Comparison of ENCODE assay signal across 7 cellular contexts in genomic region chr16:56355786-56356275, GRCh38.
DNase-seq lines count a peak whose midpoint lies in the region; TF ChIP-seq lines count a peak whose summit lies in the region.

No MANE protein-coding gene starts in this region.

- H3K79me2 ChIP-seq in KMS-11 (ENCODE audit: insufficient read depth, low read depth) (no peaks in the 10 kb centered on the region), hepatocyte (no peaks in the 10 kb centered on the region)

- H3K27ac ChIP-seq in KMS-11, result no peak overlapping the region
- H3K27ac ChIP-seq in hepatocyte, result peak overlapping the region; percentile 78
- H3K27ac ChIP-seq in stomach, result peak overlapping the region in 1 of 5 donors; percentile 81

- no peak for TF ChIP-seq EP300 in stomach (IDR thresholded peaks at IDR 0.05)

- no peaks in the 10 kb centered on the region for H3K9me3 ChIP-seq in hepatocyte (ENCODE audit: low read depth)
- H3K9me3 ChIP-seq in stomach, result no peaks in the 10 kb centered on the region

- H4K20me1 ChIP-seq in KMS-11 (ENCODE audit: insufficient read depth) (no peaks in the 10 kb centered on the region), hepatocyte (ENCODE audit: insufficient read depth, poor library complexity, severe bottlenecking) (no peaks in the 10 kb centered on the region)

- no peak for TF ChIP-seq POLR2A in stomach (IDR thresholded peaks at IDR 0.05)

- WGBS in hepatocyte (ENCODE audit: low lambda C conversion rate, missing lambda C conversion rate), result 59% methylated on average over 11 of the region's 14 CpGs
- WGBS in stomach, 5 donors, result 68 to 69% (median 68%) methylated on average over 14 of the region's 14 CpGs

- no peak overlapping the region for H3K9ac ChIP-seq in KMS-11

- H3K9me2 ChIP-seq in hepatocyte (replicated peaks; ENCODE audit: insufficient read depth), result no peaks in the 10 kb centered on the region

- peak; percentile 46 for DNase-seq in activated CD8-positive, alpha-beta memory T cell treated with anti-CD3 and anti-CD28 coated beads, Interleukin-2, amount 50 U/mL, for 48 hours
- no peak for DNase-seq in hepatocyte (ENCODE audit: low spot score)
- peak; percentile 18 for DNase-seq in stomach
- no peak for DNase-seq in amygdala (lab: John Stamatoyannopoulos, UW)
- no peak for DNase-seq in stimulated activated CD4-positive, alpha-beta T cell treated with anti-CD3 and anti-CD28 coated beads, Interleukin-4, amount 100 ng/mL, for 4 hours
- no peak for DNase-seq in NCI-H146 (lab: John Stamatoyannopoulos, UW)

- no peaks in the 10 kb centered on the region for H3K36me3 ChIP-seq in KMS-11 (ENCODE audit: insufficient read depth)
- no peaks in the 10 kb centered on the region for H3K36me3 ChIP-seq in hepatocyte (replicated peaks; ENCODE audit: insufficient read depth, low read depth)
- peaks cover 0 to 13% (median 7%) of the 10 kb centered on the region in 4 donors for H3K36me3 ChIP-seq in stomach

- H3K4me2 ChIP-seq in KMS-11 (no peak overlapping the region; the same call in 1 of the 2 replicates), hepatocyte (peak overlapping the region; percentile 81)

- H3K4me1 ChIP-seq in KMS-11 (ENCODE audit: low read depth, poor library complexity, severe bottlenecking), result peaks cover 5% of the 10 kb centered on the region
- H3K4me1 ChIP-seq in hepatocyte (ENCODE audit: insufficient read depth), result peaks cover 21% of the 10 kb centered on the region
- H3K4me1 ChIP-seq in stomach, result peaks cover 10 to 27% (median 17%) of the 10 kb centered on the region in 4 donors

- intact Hi-C loops in stomach (cut with DNase I; ENCODE audit: low total_unique reads), result no loop called here

- TF ChIP-seq CTCF in KMS-11 (conservative IDR thresholded peaks at IDR 0.05; ENCODE audit: low read depth, low read length) (no peak), hepatocyte (IDR thresholded peaks at IDR 0.05; ENCODE audit: poor library complexity) (no peak), stomach (IDR thresholded peaks at IDR 0.05) (no peak)

- H3K27me3 ChIP-seq in KMS-11 (ENCODE audit: insufficient read depth, low read depth) (no peaks in the 10 kb centered on the region), hepatocyte (no peaks in the 10 kb centered on the region), stomach (no peaks in the 10 kb centered on the region)

- H3K4me3 ChIP-seq in KMS-11 (IDR thresholded peaks at IDR 0.05; ENCODE audit: insufficient read depth, low read depth, low read length), result no peak overlapping the region
- no peak overlapping the region for H3K4me3 ChIP-seq in hepatocyte
- peak overlapping the region; percentile 41 to 51 (median 49) for H3K4me3 ChIP-seq in stomach

- H2AFZ ChIP-seq in KMS-11 (ENCODE audit: low read depth) (peak overlapping the region; percentile 42), hepatocyte (peak overlapping the region; percentile 73)

Comparison
In these comparisons a context has a peak if more than half of its experiments do, and no peak if none do; other contexts are left out.
1. H3K4me3 ChIP-seq: peak in stomach (4 of 4); none in KMS-11 (single experiment) and hepatocyte (single experiment).
2. DNase-seq: peak in activated CD8-positive, alpha-beta memory T cell treated with anti-CD3 and anti-CD28 coated beads, Interleukin-2, amount 50 U/mL, for 48 hours (single experiment) and stomach (single experiment); none in hepatocyte (single experiment), amygdala (0 of 56), stimulated activated CD4-positive, alpha-beta T cell treated with anti-CD3 and anti-CD28 coated beads, Interleukin-4, amount 100 ng/mL, for 4 hours (0 of 2) and NCI-H146 (single experiment).